16 cellular contexts compared by ENCODE assay signal in the genomic region with DNA sequence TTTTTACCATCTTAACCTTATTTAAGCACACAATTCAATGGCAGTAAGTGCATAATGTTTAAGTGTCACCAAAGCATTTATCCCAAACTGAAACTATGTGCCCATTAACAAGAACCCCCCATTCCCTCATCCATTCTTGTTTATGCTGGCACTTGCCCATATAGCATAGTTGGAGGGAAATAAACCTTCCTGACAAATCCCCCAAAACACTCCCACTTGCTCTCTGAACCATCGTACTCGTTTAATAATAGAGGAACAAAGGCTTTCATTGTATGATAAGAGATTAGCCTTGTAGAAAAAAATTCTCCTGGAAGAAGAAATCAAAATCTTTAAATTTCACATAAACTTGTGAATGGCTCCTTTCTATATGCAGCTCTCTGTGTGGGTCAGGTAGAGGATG.
"Had no signal": no experiment of that assay in that cellular context is flagged by ENCODE, and none has a peak within 500 bp of the region (broad histone marks: within the 10 kb centered on the region; RNA-seq: fewer than 3 reads in every experiment).

No MANE protein-coding gene starts in this region.

- FAIRE-seq: endometrium, pancreas had no signal

- H3K36me3 ChIP-seq: gastrocnemius medialis, heart right ventricle, neural progenitor cell, pancreas, right lobe of liver, transverse colon had no signal

- H3K4me1 ChIP-seq: gastrocnemius medialis, heart right ventricle, pancreas, right lobe of liver, testis, transverse colon had no signal

- H3K27ac ChIP-seq: coronary artery, gastrocnemius medialis, heart right ventricle, neural progenitor cell, pancreas, right lobe of liver, testis, transverse colon had no signal

- H3K27me3 ChIP-seq: gastrocnemius medialis, neural progenitor cell, pancreas, right lobe of liver, testis, transverse colon had no signal

- H3K4me3 ChIP-seq: coronary artery, gastrocnemius medialis, heart right ventricle, neural progenitor cell, pancreas, right lobe of liver, testis, transverse colon had no signal

- H3K9ac ChIP-seq: neural progenitor cell had no signal

- H2AFZ ChIP-seq: neural progenitor cell had no signal

- H3K4me2 ChIP-seq: neural progenitor cell had no signal

- H3K9me3 ChIP-seq: gastrocnemius medialis, pancreas, right lobe of liver, testis had no signal

- DNase-seq: effector CD8-positive, alpha-beta T cell; gastrocnemius medialis; heart right ventricle; islet precursor cell; natural killer cell; pancreas; right lobe of liver; stimulated activated CD4-positive, alpha-beta T cell treated with anti-CD3 and anti-CD28 coated beads, Interleukin-2, amount 100 ng/mL, for 24 hours; stimulated activated CD4-positive, alpha-beta T cell treated with anti-CD3 and anti-CD28 coated beads, Interleukin-4, amount 100 ng/mL, for 4 hours; stimulated activated naive B cell treated with anti-CD40 and anti-IgM and Interleukin-4, amounts not matched to agents 10 μg/mL and 1 μg/mL and 100 μg/mL, for 72 hours; stimulated activated naive CD8-positive, alpha-beta T cell treated with anti-CD3 and anti-CD28 coated beads, Interleukin-15, amount 100 ng/mL, for 72 hours; transverse colon had no signal
